Comparison of ENCODE assay signal across 1 cellular context in genomic region chr1:8378202-8378601, GRCh38.
TF ChIP-seq lines count a peak whose summit lies in the region.

No MANE protein-coding gene starts in this region.

TF ChIP-seq in liver, 16 proteins besides CTCF, POLR2A, EP300 and RAD21 (continued from another document):
- no peak for TF ChIP-seq ATF3 (IDR thresholded peaks at IDR 0.05)
- TF ChIP-seq JUND (IDR thresholded peaks at IDR 0.05) = no peak
- TF ChIP-seq TAF1 (conservative IDR thresholded peaks at IDR 0.05) = no peak
- TF ChIP-seq RXRA (IDR thresholded peaks at IDR 0.05) = peak; percentile 45 to 51
- no peak for TF ChIP-seq REST (IDR thresholded peaks at IDR 0.05)
- peak; percentile 44 for TF ChIP-seq SP1 (IDR thresholded peaks at IDR 0.05)
- no peak for TF ChIP-seq YY1 (IDR thresholded peaks at IDR 0.05)
- TF ChIP-seq HNF4G (IDR thresholded peaks at IDR 0.05) = no peak
- no peak for TF ChIP-seq FOXA2 (IDR thresholded peaks at IDR 0.05)
